Comparison of ENCODE assay signal across 8 cellular contexts in the genomic region with DNA sequence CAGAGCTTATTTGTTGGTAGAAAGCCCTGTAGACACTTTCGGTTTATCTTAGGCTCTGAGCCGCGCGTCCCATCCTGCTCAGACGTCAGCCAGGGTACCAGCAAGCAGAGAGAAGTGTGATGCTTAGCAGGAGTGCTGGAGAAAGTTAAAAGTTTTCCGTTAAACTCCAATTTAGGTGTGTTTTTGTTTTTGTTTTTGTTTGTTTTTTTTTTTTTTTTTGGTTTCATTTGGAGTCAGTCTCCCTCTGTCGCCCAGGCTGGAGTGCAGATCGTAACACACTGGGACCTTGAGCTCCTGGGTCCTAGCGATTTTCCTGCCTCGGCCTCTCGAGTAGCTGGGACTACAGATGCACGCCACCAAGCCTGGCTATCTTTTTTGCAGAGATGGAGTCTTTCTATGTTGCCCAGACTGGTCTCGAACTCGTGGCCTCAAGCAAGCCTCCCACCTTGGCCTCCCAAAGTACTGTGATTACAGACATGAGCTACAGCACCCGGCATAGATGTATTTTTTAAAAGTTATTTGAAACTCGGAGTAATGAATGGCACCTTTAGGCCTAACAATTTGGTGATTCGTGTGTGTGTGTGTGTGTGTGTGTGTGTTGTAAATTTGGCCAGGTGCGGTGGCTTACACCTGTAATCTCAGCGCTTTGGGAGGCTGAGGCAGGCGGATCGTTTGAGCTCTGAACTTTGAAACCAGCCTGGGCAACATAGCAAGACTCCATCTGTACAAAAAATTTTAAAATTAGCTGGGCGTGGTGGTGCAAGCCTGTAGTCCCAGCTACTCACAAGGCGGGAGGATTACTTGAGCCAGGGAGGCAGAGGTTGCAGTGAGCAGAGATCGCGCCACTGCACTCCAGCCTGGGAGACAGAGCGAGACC. TPM values are rescaled to one million over a fixed set of nuclear protein-coding genes. Genes with fewer than 3 reads are reported as not detected.
A peak's percentile ranks its signal among the peaks of the same experiment; 100 is the strongest.
DNase-seq lines count a peak whose midpoint lies in the region; ATAC-seq and TF ChIP-seq lines count a peak whose summit lies in the region.

No MANE protein-coding gene starts in this region.

- CTCF ChIA-PET in CD8-positive, alpha-beta memory T cell (lab: Charles Lee), result interaction anchor here (0.9 to 1.8 kb wide), 7 partner anchors 12 to 34 kb away, joined by 3 to 9 read pairs (median 3); no protein-coding TSS in a partner anchor

- peak overlapping the region; percentile 78 for H3K27ac ChIP-seq in CD8-positive, alpha-beta memory T cell (ENCODE audit: low read depth, low read length)
- H3K27ac ChIP-seq in gastroesophageal sphincter (peak overlapping the region; percentile 62 to 91 (median 88)), skeletal muscle tissue (ENCODE audit: low read depth, low read length) (peak overlapping the region; percentile 81)

- peaks cover 9% of the 10 kb centered on the region for H3K4me1 ChIP-seq in CD8-positive, alpha-beta memory T cell (ENCODE audit: insufficient read depth, low read length)
- H3K4me1 ChIP-seq in gastroesophageal sphincter (peaks cover 0 to 30% (median 11%) of the 10 kb centered on the region in 3 donors), skeletal muscle tissue (ENCODE audit: control insufficient read depth in 3 of 3, insufficient read depth in 3 of 3, low read length in 3 of 3) (peaks cover 12 to 14% (median 13%) of the 10 kb centered on the region in 3 donors)

- no peak for ATAC-seq in gastroesophageal sphincter
- no peak for ATAC-seq in GM18873 (IDR thresholded peaks at IDR 0.05; ENCODE audit: low FRiP score, unreplicated experiment)

- no peaks in the 10 kb centered on the region for H3K9me3 ChIP-seq in CD8-positive, alpha-beta memory T cell (ENCODE audit: low read length)
- no peaks in the 10 kb centered on the region for H3K9me3 ChIP-seq in gastroesophageal sphincter
- H3K9me3 ChIP-seq in skeletal muscle tissue (ENCODE audit: control insufficient read depth in 3 of 3, low read length in 3 of 3), result no peaks in the 10 kb centered on the region

- TF ChIP-seq POLR2A in gastroesophageal sphincter (IDR thresholded peaks at IDR 0.05), result no peak

- peaks cover 0 to 4% (median 0%) of the 10 kb centered on the region in 3 donors for H3K36me3 Mint-ChIP-seq in CD8-positive, alpha-beta memory T cell

- H3K9me3 Mint-ChIP-seq in CD8-positive, alpha-beta memory T cell, result no peaks in the 10 kb centered on the region

- peak overlapping the region; percentile 79 to 100 (median 98) for H3K27ac Mint-ChIP-seq in CD8-positive, alpha-beta memory T cell

- TF ChIP-seq CTCF in WI38 (IDR thresholded peaks at IDR 0.05; ENCODE audit: low read depth, low read length) (no peak), gastroesophageal sphincter (IDR thresholded peaks at IDR 0.05) (no peak)

- no peak for DNase-seq in CD8-positive, alpha-beta memory T cell
- DNase-seq in H7, result no peak
- DNase-seq in GF-D8 (lab: John Stamatoyannopoulos, UW), result no peak
- no peak for DNase-seq in NCI-H82 (lab: John Stamatoyannopoulos, UW)

- no peak for TF ChIP-seq EP300 in gastroesophageal sphincter (IDR thresholded peaks at IDR 0.05)

- H3K4me3 ChIP-seq in CD8-positive, alpha-beta memory T cell (ENCODE audit: low read length), result peak overlapping the region; percentile 88
- peak overlapping the region; percentile 72 for H3K4me3 ChIP-seq in H7 (ENCODE audit: insufficient read depth, low read depth, low read length)
- H3K4me3 ChIP-seq in WI38 (ENCODE audit: low read depth, low read length), result peak overlapping the region; percentile 71
- peak overlapping the region; percentile 53 to 99 for H3K4me3 ChIP-seq in gastroesophageal sphincter
- peak overlapping the region; percentile 63 to 83 (median 79) for H3K4me3 ChIP-seq in skeletal muscle tissue (ENCODE audit: low read length in 3 of 3)

- POLR2A ChIA-PET in CD8-positive, alpha-beta memory T cell (lab: Charles Lee), result interaction anchor here (0.7 to 1.9 kb wide), 5 partner anchors 10 to 667 kb away, joined by 3 to 19 read pairs (median 7); partner anchors contain the start of gene RCC1L

- 63 to 81% methylated on average over 8 to 24 of the region's 26 CpGs for WGBS in gastroesophageal sphincter (ENCODE audit: low coverage in 1 of 2), 2 donors

- H3K27me3 Mint-ChIP-seq in CD8-positive, alpha-beta memory T cell, result no peaks in the 10 kb centered on the region

- H3K36me3 ChIP-seq in CD8-positive, alpha-beta memory T cell (ENCODE audit: insufficient read depth, low read length), result no peaks in the 10 kb centered on the region
- no peaks in the 10 kb centered on the region for H3K36me3 ChIP-seq in H7 (replicated peaks; ENCODE audit: control insufficient read depth, insufficient read depth, low read length)
- H3K36me3 ChIP-seq in gastroesophageal sphincter, result no peaks in the 10 kb centered on the region
- no peaks in the 10 kb centered on the region for H3K36me3 ChIP-seq in skeletal muscle tissue (ENCODE audit: control insufficient read depth in 3 of 3, insufficient read depth in 3 of 3, low read length in 3 of 3)

- peaks cover 18 to 29% (median 20%) of the 10 kb centered on the region in 3 donors for H3K4me1 Mint-ChIP-seq in CD8-positive, alpha-beta memory T cell

- H3K27me3 ChIP-seq in CD8-positive, alpha-beta memory T cell (ENCODE audit: insufficient read depth, low read length, poor library complexity, severe bottlenecking), result no peaks in the 10 kb centered on the region
- H3K27me3 ChIP-seq in H7 (ENCODE audit: control insufficient read depth, insufficient read depth, low read length), result peaks cover 6% of the 10 kb centered on the region; the same call in 1 of the 2 replicates
- no peaks in the 10 kb centered on the region for H3K27me3 ChIP-seq in gastroesophageal sphincter
- no peaks in the 10 kb centered on the region for H3K27me3 ChIP-seq in skeletal muscle tissue (ENCODE audit: control insufficient read depth in 3 of 3, insufficient read depth in 3 of 3, low read length in 3 of 3)

- peak overlapping the region; percentile 44 to 81 (median 72) for H3K9ac ChIP-seq in skeletal muscle tissue (ENCODE audit: low read depth in 1 of 3, low read length in 3 of 3)

- peak overlapping the region; percentile 88 to 99 (median 96) for H3K4me3 Mint-ChIP-seq in CD8-positive, alpha-beta memory T cell

RNA-seq across cellular contexts. Expression of gene HIP1, which starts 1.3 kb away (rescaled TPM):
- total RNA-seq in CD8-positive, alpha-beta memory T cell, result 1 to 10 TPM; 6.7 to 7.4 TPM
- 6.1 TPM for polyA plus RNA-seq in CD8-positive, alpha-beta memory T cell
- total RNA-seq in H7 (2014; rRNA removed; shearing (Covaris generic)), result 34.6 and 41.2 TPM in 2 replicates
- total RNA-seq in gastroesophageal sphincter (10 to 100 TPM; 12.3 to 32.6 (median 22.6) TPM), skeletal muscle tissue (12.5 TPM)

RNA-seq across cellular contexts. Expression of gene CCL26, which starts 32.0 kb away (rescaled TPM):
- total RNA-seq in CD8-positive, alpha-beta memory T cell, result not detected
- polyA plus RNA-seq in CD8-positive, alpha-beta memory T cell, result not detected
- total RNA-seq in H7 (2014; rRNA removed; shearing (Covaris generic)), result 2.6 and 2.9 TPM in 2 replicates
- total RNA-seq in gastroesophageal sphincter, result under 1 TPM in 2 of 4 donors, not detected in 2; 0.58 to 0.67 TPM
- not detected for total RNA-seq in skeletal muscle tissue
